In the genomic region with DNA sequence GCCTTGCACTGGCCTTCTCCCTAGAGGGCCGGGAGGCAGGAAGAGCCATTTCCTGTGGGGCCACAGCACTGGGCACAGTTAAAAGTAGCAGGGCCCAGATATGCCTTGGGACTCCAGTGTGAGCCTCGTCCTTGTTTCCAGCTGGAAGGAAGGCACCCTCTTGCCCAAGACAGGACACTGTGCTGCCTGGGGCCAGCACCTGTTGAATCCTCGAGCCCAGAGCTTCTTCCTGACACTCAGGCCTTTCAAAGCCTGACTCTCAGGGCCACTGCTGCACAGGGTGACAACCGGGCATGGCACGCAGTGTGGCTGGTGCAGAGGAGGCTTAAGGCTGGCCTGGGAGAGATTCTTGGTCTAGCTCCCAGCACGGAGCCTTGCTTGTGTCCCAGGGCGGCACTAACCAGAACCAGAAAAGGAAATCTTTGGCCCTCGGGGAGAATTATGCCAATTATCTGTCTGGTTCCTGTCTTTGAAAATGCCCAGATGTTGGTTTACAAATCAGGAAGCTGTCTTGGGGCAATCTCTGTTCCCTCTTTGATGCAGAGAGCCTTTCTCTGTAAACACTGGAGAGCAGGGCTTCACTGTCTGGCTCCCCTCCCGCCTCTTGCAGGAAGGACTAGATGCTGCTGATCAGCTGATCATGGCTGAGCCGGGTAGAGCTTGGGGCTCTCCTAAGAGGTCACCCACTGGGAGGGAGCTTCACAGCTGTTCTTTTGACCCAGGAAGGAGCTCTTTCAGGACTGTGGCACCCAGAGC, we compare ENCODE assay signal across 9 cellular contexts. TPM values are rescaled to one million over a fixed set of nuclear protein-coding genes. Genes with fewer than 3 reads are reported as not detected.
DNase-seq lines count a peak whose midpoint lies in the region; TF ChIP-seq lines count a peak whose summit lies in the region.
"Had no signal": no experiment of that assay in that cellular context is flagged by ENCODE, and none has a peak within 500 bp of the region (broad histone marks: within the 10 kb centered on the region; RNA-seq: fewer than 3 reads in every experiment).

No MANE protein-coding gene starts in this region.

- DNase-seq in CD1c-positive myeloid dendritic cell (ENCODE audit: extremely low spot score) (peak; percentile 84), RWPE1 (ENCODE audit: low spot score) (no peak), fibroblast of villous mesenchyme (ENCODE audit: low read depth) (peak; percentile 89), osteocyte (ENCODE audit: extremely low spot score, unreplicated experiment) (no peak), NCI-H2081 treated with DMSO at 0.1 percent for 48 hours (lab: John Stamatoyannopoulos, UW) (no peak), OCI-M2 (lab: John Stamatoyannopoulos, UW; ENCODE audit: unreplicated experiment) (no peak), D341Med (ENCODE audit: low spot score) (no peak)
- no peak for DNase-seq in stimulated activated naive CD4-positive, alpha-beta T cell (lab: John Stamatoyannopoulos, UW)
- DNase-seq: NCI-H2227 treated with DMSO at 0.1 percent for 48 hours had no signal

- no peaks in the 10 kb centered on the region for H3K9me3 Mint-ChIP-seq in osteocyte (ENCODE audit: unreplicated experiment)

- POLR2A ChIA-PET in RWPE1 (lab: Yijun Ruan, JAX; ENCODE audit: low non-redundant PET) = interaction anchor here (0.6 kb wide), 1 partner anchor 612 kb away, joined by 6 read pairs; no protein-coding TSS in a partner anchor

- no peak for TF ChIP-seq CTCF in RWPE1 (conservative IDR thresholded peaks at IDR 0.05; ENCODE audit: low read depth)
- TF ChIP-seq CTCF in fibroblast of villous mesenchyme (IDR thresholded peaks at IDR 0.05; ENCODE audit: insufficient read depth, low read depth, low read length) = no peak
- TF ChIP-seq CTCF in osteocyte (IDR thresholded peaks at IDR 0.05) = no peak

- H3K4me3 Mint-ChIP-seq in osteocyte (ENCODE audit: unreplicated experiment) = no peak overlapping the region

- H3K27me3 Mint-ChIP-seq in osteocyte (ENCODE audit: unreplicated experiment) = no peaks in the 10 kb centered on the region

- peaks cover 27% of the 10 kb centered on the region for H3K36me3 Mint-ChIP-seq in osteocyte (ENCODE audit: unreplicated experiment)

- H3K27ac Mint-ChIP-seq in osteocyte (ENCODE audit: unreplicated experiment) = peak overlapping the region; percentile 54

- H3K4me3 ChIP-seq in fibroblast of villous mesenchyme (ENCODE audit: low read depth, low read length) = no peak overlapping the region

- CTCF ChIA-PET in RWPE1 (lab: Yijun Ruan, JAX) = interaction anchor here (0.6 to 1.2 kb wide), 3 partner anchors 9 to 107 kb away, joined by 3 to 4 read pairs (median 3); partner anchors contain the start of gene ZNRF1

- peak overlapping the region; percentile 67 for H3K27ac ChIP-seq in RWPE1

- H3K4me1 Mint-ChIP-seq in osteocyte (ENCODE audit: unreplicated experiment) = peaks cover 54% of the 10 kb centered on the region

RNA-seq across cellular contexts. Expression of gene LDHD, which starts 11.1 kb away (rescaled TPM):
- total RNA-seq in fibroblast of villous mesenchyme (0.64 and 0.86 TPM in 2 replicates), osteocyte (1.2 and 1.3 TPM in 2 replicates)

RNA-seq across cellular contexts. Expression of gene ZFP1, which starts 42.8 kb away (rescaled TPM):
- total RNA-seq in fibroblast of villous mesenchyme (9.0 and 24.2 TPM in 2 replicates), osteocyte (16.5 and 17.0 TPM in 2 replicates)

Comparison
In these comparisons a context has a peak if more than half of its experiments do, and no peak if none do; other contexts are left out.
1. DNase-seq: peak in CD1c-positive myeloid dendritic cell (single experiment) and fibroblast of villous mesenchyme (single experiment); none in RWPE1 (single experiment), osteocyte (single experiment), NCI-H2081 treated with DMSO at 0.1 percent for 48 hours (single experiment), OCI-M2 (single experiment), stimulated activated naive CD4-positive, alpha-beta T cell (0 of 6) and D341Med (single experiment).